8 cellular contexts compared by ENCODE assay signal in genomic region chr10:93437000-93437945, GRCh38. TPM values are rescaled to one million over a fixed set of nuclear protein-coding genes. Genes with fewer than 3 reads are reported as not detected.
DNase-seq lines count a peak whose midpoint lies in the region; ATAC-seq, FAIRE-seq and TF ChIP-seq lines count a peak whose summit lies in the region.

No MANE protein-coding gene starts in this region.

- peak overlapping the region; percentile 96 for H3K9ac ChIP-seq in mesenchymal stem cell (ENCODE audit: low read length)

- no peaks in the 10 kb centered on the region for H3K9me3 ChIP-seq in mesenchymal stem cell (ENCODE audit: control insufficient read depth, low read length)

- H2AK5ac ChIP-seq in mesenchymal stem cell (ENCODE audit: low read length, severe bottlenecking): peak overlapping the region; percentile 98

- H4K8ac ChIP-seq in mesenchymal stem cell (ENCODE audit: low read length): peak overlapping the region; percentile 94

- peak overlapping the region; percentile 75 to 93 for H3K23ac ChIP-seq in mesenchymal stem cell (ENCODE audit: low read length in 2 of 2)

- H2BK12ac ChIP-seq in mesenchymal stem cell (ENCODE audit: low read length in 2 of 2): peak overlapping the region; percentile 73 to 99

- ATAC-seq in HG03354 (IDR thresholded peaks at IDR 0.05; ENCODE audit: poor library complexity, severe bottlenecking, unreplicated experiment): no peak

- H3K4me2 ChIP-seq in mesenchymal stem cell (ENCODE audit: low read length, poor library complexity, severe bottlenecking): no peak overlapping the region

- FAIRE-seq in endometrium (lab: Jason Lieb, UNC): peak; percentile 96
- FAIRE-seq in GM12891 (lab: Jason Lieb, UNC): no peak

- peak overlapping the region; percentile 98 for H2BK5ac ChIP-seq in mesenchymal stem cell (ENCODE audit: low read depth, low read length, poor library complexity, severe bottlenecking)

- DNase-seq in CD1c-positive myeloid dendritic cell (ENCODE audit: extremely low spot score) (peak; percentile 92), NOMO-1 treated with DMSO at 0.1 percent for 48 hours (lab: John Stamatoyannopoulos, UW; ENCODE audit: unreplicated experiment) (peak; percentile 87), mesenchymal stem cell (peak; percentile 100), ureter (ENCODE audit: low spot score) (peak; percentile 89), GM12891 (ENCODE audit: insufficient read length, low spot score) (no peak)
- DNase-seq in activated CD4-positive, CD25-positive, alpha-beta regulatory T cell treated with anti-CD3 and anti-CD28 coated beads, Interleukin-2, amount 50 U/mL, for 72 hours: no peak

- H2AFZ ChIP-seq in mesenchymal stem cell (ENCODE audit: low read depth, low read length): no peak overlapping the region

- peak overlapping the region; percentile 99 for H4K91ac ChIP-seq in mesenchymal stem cell (ENCODE audit: low read length)

- peak overlapping the region in 1 of 2 experiments; percentile 46 for H3K4me3 ChIP-seq in mesenchymal stem cell (ENCODE audit: insufficient read depth in 1 of 2, low read depth in 1 of 2, low read length in 2 of 2)

- 14% methylated on average over 17 of the region's 18 CpGs for WGBS in mesenchymal stem cell

- H3K27me3 ChIP-seq in mesenchymal stem cell (ENCODE audit: control insufficient read depth in 1 of 2, insufficient read depth in 1 of 2, low read length in 2 of 2): no peaks in the 10 kb centered on the region

- peaks cover 7 to 35% of the 10 kb centered on the region in 2 experiments for H3K36me3 ChIP-seq in mesenchymal stem cell (ENCODE audit: control insufficient read depth in 1 of 2, insufficient read depth in 2 of 2, low read depth in 1 of 2, low read length in 2 of 2)

- TF ChIP-seq POLR2A in GM12891 (IDR thresholded peaks at IDR 0.05; ENCODE audit: low read depth, low read length): no peak

- H3K18ac ChIP-seq in mesenchymal stem cell (ENCODE audit: low read depth in 1 of 2, low read length in 2 of 2): peak overlapping the region; percentile 86 to 100

- H3K14ac ChIP-seq in mesenchymal stem cell (ENCODE audit: low read length in 2 of 2): peak overlapping the region in 1 of 2 experiments; percentile 86

- peaks cover 22% of the 10 kb centered on the region for H3K4me1 ChIP-seq in mesenchymal stem cell (ENCODE audit: control insufficient read depth, insufficient read depth, low read depth, low read length)

- peaks cover 4% of the 10 kb centered on the region for H3K79me1 ChIP-seq in mesenchymal stem cell (replicated peaks; ENCODE audit: low read length, poor library complexity, severe bottlenecking)

- H3K27ac ChIP-seq in mesenchymal stem cell (ENCODE audit: low read length, poor library complexity, severe bottlenecking): peak overlapping the region; percentile 100

- no peak overlapping the region for H2BK15ac ChIP-seq in mesenchymal stem cell (ENCODE audit: low read depth, poor library complexity, severe bottlenecking)

- H3K4ac ChIP-seq in mesenchymal stem cell (ENCODE audit: low read depth in 1 of 2, low read length in 2 of 2): peak overlapping the region; percentile 98 to 99

- peak overlapping the region; percentile 97 for H2BK120ac ChIP-seq in mesenchymal stem cell (ENCODE audit: low read depth, low read length)

TF ChIP-seq in GM12891, 5 proteins besides CTCF, POLR2A, EP300 and RAD21:
- TF ChIP-seq POU2F2 (IDR thresholded peaks at IDR 0.05; ENCODE audit: low read depth, low read length): no peak
- TF ChIP-seq PAX5 (IDR thresholded peaks at IDR 0.05; ENCODE audit: insufficient read depth, low read length, severe bottlenecking): no peak
- TF ChIP-seq SPI1 (IDR thresholded peaks at IDR 0.05; ENCODE audit: low read depth, low read length): no peak
- no peak for TF ChIP-seq POLR2AphosphoS5 (IDR thresholded peaks at IDR 0.05; ENCODE audit: low read depth, low read length)
- no peak for TF ChIP-seq TAF1 (IDR thresholded peaks at IDR 0.05; ENCODE audit: low read depth, low read length)
TF ChIP-seq in GM12891: peak in this region for 0.

RNA-seq across cellular contexts. Expression of gene MYOF, which starts 44.9 kb away (rescaled TPM):
- 151 TPM for polyA plus RNA-seq in mesenchymal stem cell (2013, experiment 1 of 2)
- polyA plus RNA-seq in mesenchymal stem cell (2013, experiment 2 of 2): 144 TPM
- total RNA-seq in ureter: 339 TPM
- 0.37 TPM for polyA plus RNA-seq in GM12891 (2012; ENCODE audit: low read depth, missing spikeins)

RNA-seq across cellular contexts. Expression of gene CEP55, which starts 59.1 kb away (rescaled TPM):
- polyA plus RNA-seq in mesenchymal stem cell (2013, experiment 1 of 2): 8.3 TPM
- polyA plus RNA-seq in mesenchymal stem cell (2013, experiment 2 of 2): 8.3 TPM
- total RNA-seq in ureter: 0.89 TPM
- polyA plus RNA-seq in GM12891 (2012; ENCODE audit: low read depth, missing spikeins): 16.6 TPM

Comparison
In these comparisons a context has a peak if more than half of its experiments do, and no peak if none do; other contexts are left out.
1. DNase-seq: peak in CD1c-positive myeloid dendritic cell (single experiment), NOMO-1 treated with DMSO at 0.1 percent for 48 hours (single experiment), mesenchymal stem cell (single experiment) and ureter (single experiment); none in activated CD4-positive, CD25-positive, alpha-beta regulatory T cell treated with anti-CD3 and anti-CD28 coated beads, Interleukin-2, amount 50 U/mL, for 72 hours (single experiment) and GM12891 (single experiment).